Comparison of ENCODE assay signal across 26 cellular contexts in genomic region chr16:19203374-19203966, GRCh38. TPM values are rescaled to one million over a fixed set of nuclear protein-coding genes. Genes with fewer than 3 reads are reported as not detected.
DNase-seq lines count a peak whose midpoint lies in the region; ATAC-seq, FAIRE-seq and TF ChIP-seq lines count a peak whose summit lies in the region.
"Had no signal": no experiment of that assay in that cellular context is flagged by ENCODE, and none has a peak within 500 bp of the region (broad histone marks: within the 10 kb centered on the region; RNA-seq: fewer than 3 reads in every experiment).

No MANE protein-coding gene starts in this region.

- H3K27me3 ChIP-seq in breast epithelium (no peaks in the 10 kb centered on the region), mammary epithelial cell (ENCODE audit: insufficient read depth, low read length) (no peaks in the 10 kb centered on the region), bronchial epithelial cell (ENCODE audit: control insufficient read depth, insufficient read depth, low read length) (peaks cover 2% of the 10 kb centered on the region), Caco-2 (replicated peaks; ENCODE audit: control insufficient read depth, insufficient read depth, low read length) (no peaks in the 10 kb centered on the region)
- H3K27me3 ChIP-seq: ascending aorta, BE2C, heart right ventricle, tibial artery had no signal

- H3K27ac Mint-ChIP-seq in naive B cell = peak overlapping the region in 4 of 6 donors; percentile 26 to 84 (median 73)
- no peak overlapping the region for H3K27ac Mint-ChIP-seq in Caco-2 (ENCODE audit: unreplicated experiment)
- H3K27ac Mint-ChIP-seq: activated naive CD8-positive, alpha-beta T cell; activated T-helper 2 cell treated with anti-CD3 and anti-CD28 coated beads, Interferon-gamma antibody, Interleukin-2, Interleukin-4, amounts not matched to agents 10 μg/mL and 5 μg/mL and 100 μg/mL, durations not matched to agents 14 hours and 24 hours and 36 hours; T-helper 2 cell treated with Interferon-gamma antibody and Interleukin-4, amounts not matched to agents 5 μg/mL and 100 μg/mL, for 36 hours had no signal

- FAIRE-seq in bronchial epithelial cell (lab: Jason Lieb, UNC) = peak; percentile 64
- FAIRE-seq: A204.1, small intestine had no signal

- intact Hi-C loops in breast epithelium (cut with DNase I; ENCODE audit: low total_unique reads) = no loop called here
- intact Hi-C loops in mammary epithelial cell (cut with micrococcal nuclease) = no loop called here
- intact Hi-C loops in Caco-2 (cut with micrococcal nuclease; ENCODE audit: unreplicated experiment) = no loop called here

- dilution Hi-C loops in mammary epithelial cell (cut with HindIII; ENCODE audit: low sequenced_read_pairs) = no loop called here

- no peaks in the 10 kb centered on the region for H3K36me3 ChIP-seq in breast epithelium
- no peaks in the 10 kb centered on the region for H3K36me3 ChIP-seq in mammary epithelial cell (ENCODE audit: insufficient read depth, low read length)
- H3K36me3 ChIP-seq in bronchial epithelial cell (ENCODE audit: control insufficient read depth, insufficient read depth, low read length) = no peaks in the 10 kb centered on the region
- no peaks in the 10 kb centered on the region for H3K36me3 ChIP-seq in Caco-2 (ENCODE audit: control insufficient read depth, insufficient read depth, low read length)
- H3K36me3 ChIP-seq: ascending aorta, BE2C, heart right ventricle, left ventricle myocardium inferior, tibial artery had no signal

- BruUV-seq in mammary epithelial cell (replicated peaks; lab: Mats Ljungman, UMichigan) (no TSS peak), Caco-2 (replicated peaks; lab: Mats Ljungman, UMichigan) (no TSS peak)

- H3K9me3 Mint-ChIP-seq in naive B cell (peaks cover 4 to 26% (median 21%) of the 10 kb centered on the region in 7 donors), Caco-2 (ENCODE audit: unreplicated experiment) (no peaks in the 10 kb centered on the region)

- H3K79me2 ChIP-seq in mammary epithelial cell (ENCODE audit: insufficient read depth, low read length) = no peaks in the 10 kb centered on the region

- 69% methylated on average over 12 of the region's 12 CpGs for WGBS in mammary epithelial cell (ENCODE audit: low coverage, missing lambda C conversion rate)

- H3K4me1 ChIP-seq in breast epithelium (no peaks in the 10 kb centered on the region), mammary epithelial cell (ENCODE audit: insufficient read depth, low read length) (no peaks in the 10 kb centered on the region), Caco-2 (no peaks in the 10 kb centered on the region)
- H3K4me1 ChIP-seq: ascending aorta, BE2C, heart right ventricle, left ventricle myocardium inferior, tibial artery had no signal

- H3K4me2 ChIP-seq in mammary epithelial cell (ENCODE audit: insufficient read depth, low read depth, low read length) = no peak overlapping the region
- H3K4me2 ChIP-seq: SK-N-SH had no signal

- no peak overlapping the region for H2AFZ ChIP-seq in mammary epithelial cell (ENCODE audit: low read depth, low read length)

- peaks cover 11 to 52% (median 27%) of the 10 kb centered on the region in 3 donors for H3K4me1 Mint-ChIP-seq in naive B cell
- H3K4me1 Mint-ChIP-seq in Caco-2 (ENCODE audit: low read depth, unreplicated experiment) = no peaks in the 10 kb centered on the region

- peak; percentile 24 to 67 for DNase-seq in breast epithelium (ENCODE audit: low spot score in 2 of 2)
- DNase-seq in mammary epithelial cell = no peak
- DNase-seq in bronchial epithelial cell (ENCODE audit: low read depth) = peak; percentile 78
- DNase-seq in naive B cell = no peak
- DNase-seq in Caco-2 = no peak
- DNase-seq: activated CD4-positive, alpha-beta T cell treated with anti-CD3 and anti-CD28 coated beads, Interleukin-2, amount 50 U/mL, for 4 hours; activated CD8-positive, alpha-beta memory T cell treated with anti-CD3 and anti-CD28 coated beads, Interleukin-2, amount 50 U/mL, for 4 hours; BE2C; cerebellar nuclear complex; heart right ventricle; left ventricle myocardium inferior; NCI-H2107; NCI-H524; SK-N-SH; small intestine; stimulated activated naive CD4-positive, alpha-beta T cell treated with Interleukin-2 at 50 U/mL for 16 hours had no signal

- no peaks in the 10 kb centered on the region for H4K20me1 ChIP-seq in mammary epithelial cell (ENCODE audit: insufficient read depth, low read length)

- ATAC-seq in naive B cell (ENCODE audit: low read depth in 2 of 2) = no peak
- ATAC-seq in GM19351 (IDR thresholded peaks at IDR 0.05; ENCODE audit: unreplicated experiment) = no peak
- no peak for ATAC-seq in HG03520 (IDR thresholded peaks at IDR 0.05; ENCODE audit: unreplicated experiment)
- ATAC-seq in GM18867 (IDR thresholded peaks at IDR 0.05; ENCODE audit: unreplicated experiment) = no peak
- ATAC-seq: heart right ventricle had no signal

- in situ Hi-C loops in mammary epithelial cell (cut with MboI; ENCODE audit: low sequenced_read_pairs in 2 of 2) = no loop called here

- H3K27ac ChIP-seq in breast epithelium = no peak overlapping the region
- H3K27ac ChIP-seq in mammary epithelial cell (ENCODE audit: insufficient read depth, low read depth, low read length) = no peak overlapping the region
- H3K27ac ChIP-seq: ascending aorta, heart right ventricle, left ventricle myocardium inferior, tibial artery had no signal

- H3K4me3 ChIP-seq in breast epithelium (no peak overlapping the region), mammary epithelial cell (replicated peaks in 1 of 3; ENCODE audit: insufficient read depth in 1 of 3, low read depth in 2 of 3, low read length in 3 of 3) (no peak overlapping the region), bronchial epithelial cell (ENCODE audit: low read depth, low read length) (no peak overlapping the region), Caco-2 (ENCODE audit: low read depth, low read length) (no peak overlapping the region)
- H3K4me3 ChIP-seq: ascending aorta, heart right ventricle, left ventricle myocardium inferior, tibial artery had no signal

- POLR2A ChIA-PET in Caco-2 (lab: Charles Lee) = no interaction called here

- H3K4me3 Mint-ChIP-seq in naive B cell = peak overlapping the region in 1 of 8 donors; percentile 32
- no peak overlapping the region for H3K4me3 Mint-ChIP-seq in Caco-2 (ENCODE audit: unreplicated experiment)
- H3K4me3 Mint-ChIP-seq: activated naive CD8-positive, alpha-beta T cell; T-helper 2 cell treated with Interferon-gamma antibody and Interleukin-4, amounts not matched to agents 5 μg/mL and 100 μg/mL, for 36 hours had no signal

- CTCF ChIA-PET in mammary epithelial cell (lab: Charles Lee; ENCODE audit: low non-redundant PET) = no interaction called here
- CTCF ChIA-PET in Caco-2 (lab: Charles Lee) = no interaction called here

- TF ChIP-seq POLR2A in breast epithelium (IDR thresholded peaks at IDR 0.05) = no peak

- TF ChIP-seq CTCF in breast epithelium (IDR thresholded peaks at IDR 0.05) (no peak), mammary epithelial cell (conservative IDR thresholded peaks at IDR 0.05 in 1 of 2, IDR thresholded peaks at IDR 0.05 in 1 of 2; ENCODE audit: extremely low read depth in 1 of 2, insufficient read depth in 1 of 2, low read depth in 1 of 2, low read length in 2 of 2) (no peak), bronchial epithelial cell (IDR thresholded peaks at IDR 0.05; ENCODE audit: insufficient read depth, low read length, severe bottlenecking) (no peak), Caco-2 (IDR thresholded peaks at IDR 0.05; ENCODE audit: insufficient read depth in 1 of 2, low read depth in 1 of 2, low read length in 1 of 2, severe bottlenecking in 1 of 2, unreplicated experiment in 1 of 2) (no peak)

- H3K36me3 Mint-ChIP-seq in naive B cell (peaks cover 9 to 18% of the 10 kb centered on the region in 2 donors), Caco-2 (ENCODE audit: insufficient read depth, unreplicated experiment) (no peaks in the 10 kb centered on the region)
- H3K36me3 Mint-ChIP-seq: activated naive CD8-positive, alpha-beta T cell had no signal

- no peak overlapping the region for H3K9ac ChIP-seq in mammary epithelial cell (ENCODE audit: insufficient read depth, low read length)
- H3K9ac ChIP-seq: SK-N-SH had no signal

- H3K9me3 ChIP-seq in breast epithelium (peaks cover 0 to 9% of the 10 kb centered on the region in 2 donors), mammary epithelial cell (replicated peaks; ENCODE audit: insufficient read depth, low read length) (no peaks in the 10 kb centered on the region), Caco-2 (no peaks in the 10 kb centered on the region; the same call in 1 of the 2 replicates)
- H3K9me3 ChIP-seq: BE2C, SK-N-SH had no signal

- H3K27me3 Mint-ChIP-seq in naive B cell = no peaks in the 10 kb centered on the region
- no peaks in the 10 kb centered on the region for H3K27me3 Mint-ChIP-seq in Caco-2 (ENCODE audit: insufficient read depth, unreplicated experiment)

RNA-seq across cellular contexts. Expression of gene SYT17, which starts 35.4 kb away (rescaled TPM):
- 10 to 100 TPM in 1 of 3 donors, 1 to 10 TPM in 2; 1.9 to 11.9 (median 5.2) TPM for total RNA-seq in breast epithelium
- total RNA-seq in mammary epithelial cell = under 1 TPM; 0.17 to 0.24 TPM
- polyA plus RNA-seq in mammary epithelial cell = 0.12 TPM
- polyA minus RNA-seq in mammary epithelial cell = not detected
- total RNA-seq in bronchial epithelial cell = 1.1 and 1.3 TPM in 2 replicates
- 10 to 100 TPM; 23.6 to 51.9 (median 33.1) TPM for polyA plus RNA-seq in naive B cell (ENCODE audit: low read depth in 6 of 6)
- 4.2 and 4.6 TPM in 2 replicates for total RNA-seq in Caco-2 (2022)
- total RNA-seq: LHCN-M2 had no signal

Comparison
In these comparisons a context has a peak if more than half of its experiments do, and no peak if none do; other contexts are left out.
1. DNase-seq: peak in breast epithelium (2 of 2) and bronchial epithelial cell (single experiment); none in mammary epithelial cell (single experiment), naive B cell (single experiment) and Caco-2 (0 of 2).